In genomic region chr17:42536048-42536371, GRCh38 we compare ENCODE assay signal across 8 cellular contexts. TPM values are rescaled to one million over a fixed set of nuclear protein-coding genes. Genes with fewer than 3 reads are reported as not detected.
DNase-seq lines count a peak whose midpoint lies in the region; ATAC-seq and TF ChIP-seq lines count a peak whose summit lies in the region.

Gene NAGLU, plus strand, starts transcription at chr17:42536241. Its CDS starts 32 bp downstream, at chr17:42536273.

- H3K27ac ChIP-seq in trophoblast cell (ENCODE audit: low read depth, low read length) (peak within 1 kb of the TSS; percentile 79), tibial nerve (peak within 1 kb of the TSS; percentile 82 to 96 (median 94))

- peak within 1 kb of the TSS; percentile 96 for H3K18ac ChIP-seq in trophoblast cell (ENCODE audit: low read length)

- TF ChIP-seq POLR2A in GM10847 (IDR thresholded peaks at IDR 0.05; ENCODE audit: extremely low read depth, insufficient read length): peak; percentile 66
- peak; percentile 69 to 96 for TF ChIP-seq POLR2A in tibial nerve (IDR thresholded peaks at IDR 0.05)

- peak within 1 kb of the TSS; percentile 51 for H3K4ac ChIP-seq in trophoblast cell (ENCODE audit: low read depth, low read length)

- H2BK120ac ChIP-seq in trophoblast cell (ENCODE audit: insufficient read depth, low read length, poor library complexity): peak within 1 kb of the TSS; percentile 26

- H3K9ac ChIP-seq in trophoblast cell (ENCODE audit: low read length): peak within 1 kb of the TSS; percentile 60

- peak within 1 kb of the TSS; percentile 84 for H3K4me2 ChIP-seq in trophoblast cell (ENCODE audit: low read length)

- H4K91ac ChIP-seq in trophoblast cell (ENCODE audit: low read depth, low read length): peak within 1 kb of the TSS; percentile 95

- intact Hi-C loops in Right ventricle myocardium superior (cut with DNase I): no loop called here

- H3K9me3 ChIP-seq in trophoblast cell (ENCODE audit: insufficient read depth, low read depth, low read length) (no peaks in the 10 kb centered on the region), tibial nerve (no peaks in the 10 kb centered on the region)

- peak within 1 kb of the TSS; percentile 78 for H3K4me3 ChIP-seq in trophoblast cell (ENCODE audit: low read depth, low read length)
- peak within 1 kb of the TSS; percentile 45 to 82 (median 65) for H3K4me3 ChIP-seq in tibial nerve

- peak; percentile 98 to 100 for TF ChIP-seq EP300 in tibial nerve (IDR thresholded peaks at IDR 0.05)

- H4K12ac ChIP-seq in trophoblast cell (ENCODE audit: low read depth, low read length): peak within 1 kb of the TSS; percentile 75

- H2AK5ac ChIP-seq in trophoblast cell (ENCODE audit: low read length): peak within 1 kb of the TSS; percentile 42

- H3K36me3 ChIP-seq in trophoblast cell (ENCODE audit: control insufficient read depth in 1 of 2, insufficient read depth in 2 of 2, low read length in 2 of 2) (peaks cover 8 to 10% of the 10 kb centered on the region in 2 experiments), tibial nerve (peaks cover 0 to 33% (median 9%) of the 10 kb centered on the region in 3 donors)

- H3K79me2 ChIP-seq in trophoblast cell (ENCODE audit: control insufficient read depth, insufficient read depth, low read length, poor library complexity): peaks cover 4% of the 10 kb centered on the region

- H3K4me1 ChIP-seq in trophoblast cell (ENCODE audit: control insufficient read depth in 1 of 2, insufficient read depth in 2 of 2, low read length in 2 of 2) (peaks cover 8 to 16% of the 10 kb centered on the region in 2 experiments), tibial nerve (peaks cover 3 to 33% (median 16%) of the 10 kb centered on the region in 4 donors)

- DNase-seq in NCI-H1092 treated with DMSO at 0.1 percent for 48 hours (lab: John Stamatoyannopoulos, UW) (peak; percentile 79), SW 1271 (lab: John Stamatoyannopoulos, UW) (peak; percentile 64 to 81), Right ventricle myocardium superior (peak; percentile 99), trophoblast cell (peak; percentile 90 to 92), tibial nerve (ENCODE audit: low spot score in 2 of 2) (peak; percentile 96 to 98)
- peak; percentile 64 for DNase-seq in activated naive CD8-positive, alpha-beta T cell treated with anti-CD3 and anti-CD28 coated beads, Interleukin-2, amount 50 U/mL, for 16 hours (ENCODE audit: low read depth, low spot score)

- H2AFZ ChIP-seq in trophoblast cell (ENCODE audit: insufficient read depth, low read length, poor library complexity): peak within 1 kb of the TSS; percentile 66

- peaks cover 16% of the 10 kb centered on the region for H3K79me1 ChIP-seq in trophoblast cell (ENCODE audit: low read length)

- H3K23ac ChIP-seq in trophoblast cell (ENCODE audit: low read length): no peak within 1 kb of the TSS

- H2BK12ac ChIP-seq in trophoblast cell (ENCODE audit: low read length): peak within 1 kb of the TSS; percentile 21

- no CpG with 5 or more reads among the region's 40 CpGs for WGBS in trophoblast cell (ENCODE audit: extremely low coverage, insufficient coverage, insufficient read length)
- 3% methylated on average over 9 of the region's 40 CpGs; no CpG with 5 or more reads in 1 of the 2 donors for WGBS in tibial nerve, 2 donors

- peak in 2 of 5 experiments; percentile 35 to 53 for TF ChIP-seq CTCF in tibial nerve (IDR thresholded peaks at IDR 0.05)

- peak within 1 kb of the TSS; percentile 96 for H3K14ac ChIP-seq in trophoblast cell (ENCODE audit: low read length)

- peak within 1 kb of the TSS; percentile 95 for H4K8ac ChIP-seq in trophoblast cell (ENCODE audit: low read depth, low read length)

- peak; percentile 80 for ATAC-seq in HG02610 (IDR thresholded peaks at IDR 0.05; ENCODE audit: unreplicated experiment)
- peak; percentile 86 for ATAC-seq in Right ventricle myocardium superior (ENCODE audit: poor library complexity)

- no peaks in the 10 kb centered on the region for H3K27me3 ChIP-seq in trophoblast cell (ENCODE audit: insufficient read depth, low read length)
- H3K27me3 ChIP-seq in tibial nerve: no peaks in the 10 kb centered on the region

- H2BK5ac ChIP-seq in trophoblast cell (ENCODE audit: low read depth, low read length, poor library complexity): peak within 1 kb of the TSS; percentile 81

RNA-seq across cellular contexts. Expression of gene NAGLU, which starts in this region (rescaled TPM):
- total RNA-seq in Right ventricle myocardium superior: 8.3 TPM
- polyA plus RNA-seq in trophoblast cell (2013): 10.2 and 11.6 TPM in 2 replicates
- 100 to 1,000 TPM in 1 of 4 donors, 10 to 100 TPM in 3; 52.3 to 115 (median 67.3) TPM for total RNA-seq in tibial nerve

Comparison
In these comparisons a context has a peak if more than half of its experiments do, and no peak if none do; other contexts are left out.
1. Peak in every context shown above with its lines: DNase-seq, ATAC-seq, H3K4me3 ChIP-seq and H3K27ac ChIP-seq.